21 cellular contexts compared by ENCODE assay signal in genomic region chr1:31681421-31681820, GRCh38. TPM values are rescaled to one million over a fixed set of nuclear protein-coding genes. Genes with fewer than 3 reads are reported as not detected.
A peak's percentile ranks its signal among the peaks of the same experiment; 100 is the strongest.
DNase-seq lines count a peak whose midpoint lies in the region; ATAC-seq and TF ChIP-seq lines count a peak whose summit lies in the region.
"Had no signal": no experiment of that assay in that cellular context is flagged by ENCODE, and none has a peak within 500 bp of the region (broad histone marks: within the 10 kb centered on the region; RNA-seq: fewer than 3 reads in every experiment).

No MANE protein-coding gene starts in this region.

- H3K9me3 Mint-ChIP-seq in nephron, result no peaks in the 10 kb centered on the region

- H3K36me3 Mint-ChIP-seq in nephron (ENCODE audit: low read depth), result peaks cover 4% of the 10 kb centered on the region

- DNase-seq in cardiac muscle cell (ENCODE audit: low read depth in 1 of 2, low spot score in 1 of 2), result peak; percentile 27 to 59
- DNase-seq in Right ventricle myocardium superior, result no peak
- no peak for DNase-seq in coronary artery (ENCODE audit: low spot score)
- DNase-seq in HEK293T (ENCODE audit: extremely low spot score), result no peak
- no peak for DNase-seq in GM19240 (ENCODE audit: insufficient read length, low spot score)
- DNase-seq: DMS153, GF-D8, H7, NCI-H1417, NCI-H187, NCI-H2107, NCI-H510A, NCI-H748 treated with DMSO at 0.1 percent for 48 hours, PC-9, SJCRH30 had no signal

- H3K4me1 Mint-ChIP-seq in nephron, result peaks cover 21% of the 10 kb centered on the region
- H3K4me1 Mint-ChIP-seq: B cell had no signal

- no peaks in the 10 kb centered on the region for H3K27me3 ChIP-seq in cardiac muscle cell

- no peaks in the 10 kb centered on the region for H3K9me3 ChIP-seq in cardiac muscle cell (ENCODE audit: low read depth)
- H3K9me3 ChIP-seq: SJCRH30 had no signal

- POLR2A ChIA-PET in HEK293T (lab: Yijun Ruan, JAX), result interaction anchor here (1.0 kb wide), 1 partner anchor 34 kb away, joined by 3 read pairs; no protein-coding TSS in a partner anchor

- H3K27ac ChIP-seq in cardiac muscle cell (peak overlapping the region; percentile 79), coronary artery (peak overlapping the region; percentile 48 to 55)
- H3K27ac ChIP-seq: KMS-11, PC-9, SJCRH30 had no signal

- H3K4me1 ChIP-seq in cardiac muscle cell (ENCODE audit: low read depth), result peaks cover 20% of the 10 kb centered on the region
- H3K4me1 ChIP-seq: SJCRH30 had no signal

- peaks cover 4% of the 10 kb centered on the region for H3K27me3 Mint-ChIP-seq in nephron (ENCODE audit: low read depth)

- H3K36me3 ChIP-seq in cardiac muscle cell, result no peaks in the 10 kb centered on the region
- H3K36me3 ChIP-seq: SJCRH30 had no signal

- CTCF ChIA-PET in HEK293T (lab: Yijun Ruan, JAX), result no interaction called here

- H3K4me3 ChIP-seq in cardiac muscle cell (no peak overlapping the region), coronary artery (no peak overlapping the region)
- H3K4me3 ChIP-seq: GM12878, PC-9, SJCRH30 had no signal

- H3K27ac Mint-ChIP-seq in nephron, result peak overlapping the region in 2 of 3 experiments; percentile 28 to 78
- H3K27ac Mint-ChIP-seq: B cell had no signal

- TF ChIP-seq CTCF in cardiac muscle cell (IDR thresholded peaks at IDR 0.05; ENCODE audit: low read depth, low read length) (peak; percentile 2), coronary artery (IDR thresholded peaks at IDR 0.05) (no peak), nephron (IDR thresholded peaks at IDR 0.05; ENCODE audit: unreplicated experiment in 3 of 3) (no peak)

- ATAC-seq in Right ventricle myocardium superior (ENCODE audit: poor library complexity) (no peak), HG02970 (IDR thresholded peaks at IDR 0.05; ENCODE audit: low FRiP score, unreplicated experiment) (no peak), HG03045 (IDR thresholded peaks at IDR 0.05; ENCODE audit: unreplicated experiment) (no peak)
- ATAC-seq: GM12878 had no signal

- intact Hi-C loops in Right ventricle myocardium superior (cut with DNase I), result no loop called here

- H3K4me3 Mint-ChIP-seq in nephron, result no peak overlapping the region
- H3K4me3 Mint-ChIP-seq: B cell had no signal

TF ChIP-seq in HEK293T, 16 proteins besides CTCF, POLR2A, EP300 and RAD21:
- TF ChIP-seq L3MBTL2 (conservative IDR thresholded peaks at IDR 0.05) (no peak), FOXK2 (IDR thresholded peaks at IDR 0.05) (no peak)

RNA-seq across cellular contexts. Expression of gene COL16A1, which starts 22.4 kb away (rescaled TPM):
- total RNA-seq in cardiac muscle cell (75.8 and 120 TPM in 2 replicates), Right ventricle myocardium superior (10.9 TPM)
- 67.7 and 119 TPM in 2 replicates for polyA plus RNA-seq in cardiac muscle cell
- total RNA-seq: B cell had no signal

RNA-seq across cellular contexts. Expression of gene PEF1, which starts 36.7 kb away (rescaled TPM):
- 89.5 and 97.8 TPM in 2 replicates for total RNA-seq in cardiac muscle cell
- polyA plus RNA-seq in cardiac muscle cell, result 89.3 and 109 TPM in 2 replicates
- total RNA-seq in Right ventricle myocardium superior, result 31.1 TPM

Comparison
In these comparisons a context has a peak if more than half of its experiments do, and no peak if none do; other contexts are left out.
1. DNase-seq: peak in cardiac muscle cell (2 of 2); none in Right ventricle myocardium superior (single experiment), coronary artery (single experiment), HEK293T (single experiment) and GM19240 (single experiment).